Comparison of ENCODE assay signal across 8 cellular contexts in the genomic region with DNA sequence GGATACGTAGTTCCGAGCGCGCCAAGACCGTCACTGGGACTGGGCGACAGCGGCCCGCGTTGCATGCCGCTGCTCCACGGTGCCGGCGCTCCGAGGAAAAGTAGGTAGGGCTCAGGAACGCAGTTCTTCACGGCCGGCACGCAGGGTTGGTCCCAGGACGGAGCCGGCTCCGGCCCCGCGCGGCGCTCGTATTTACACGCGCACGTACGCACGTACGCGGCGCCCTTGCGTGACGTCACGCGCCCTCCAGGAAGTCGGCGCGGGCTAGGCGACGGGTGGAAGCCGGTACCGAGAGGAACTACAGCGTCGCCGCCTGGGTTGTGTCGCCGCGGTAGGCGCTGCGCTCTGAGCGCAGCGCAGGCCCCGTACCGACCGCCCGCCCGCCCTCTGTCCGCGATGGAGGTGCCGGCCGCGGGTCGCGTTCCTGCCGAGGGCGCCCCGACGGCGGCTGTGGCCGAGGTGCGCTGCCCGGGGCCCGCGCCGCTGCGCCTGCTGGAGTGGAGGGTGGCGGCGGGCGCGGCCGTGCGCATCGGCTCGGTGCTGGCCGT. TPM values are rescaled to one million over a fixed set of nuclear protein-coding genes. Genes with fewer than 3 reads are reported as not detected.
DNase-seq lines count a peak whose midpoint lies in the region; ATAC-seq and TF ChIP-seq lines count a peak whose summit lies in the region.

A gene with protein sequence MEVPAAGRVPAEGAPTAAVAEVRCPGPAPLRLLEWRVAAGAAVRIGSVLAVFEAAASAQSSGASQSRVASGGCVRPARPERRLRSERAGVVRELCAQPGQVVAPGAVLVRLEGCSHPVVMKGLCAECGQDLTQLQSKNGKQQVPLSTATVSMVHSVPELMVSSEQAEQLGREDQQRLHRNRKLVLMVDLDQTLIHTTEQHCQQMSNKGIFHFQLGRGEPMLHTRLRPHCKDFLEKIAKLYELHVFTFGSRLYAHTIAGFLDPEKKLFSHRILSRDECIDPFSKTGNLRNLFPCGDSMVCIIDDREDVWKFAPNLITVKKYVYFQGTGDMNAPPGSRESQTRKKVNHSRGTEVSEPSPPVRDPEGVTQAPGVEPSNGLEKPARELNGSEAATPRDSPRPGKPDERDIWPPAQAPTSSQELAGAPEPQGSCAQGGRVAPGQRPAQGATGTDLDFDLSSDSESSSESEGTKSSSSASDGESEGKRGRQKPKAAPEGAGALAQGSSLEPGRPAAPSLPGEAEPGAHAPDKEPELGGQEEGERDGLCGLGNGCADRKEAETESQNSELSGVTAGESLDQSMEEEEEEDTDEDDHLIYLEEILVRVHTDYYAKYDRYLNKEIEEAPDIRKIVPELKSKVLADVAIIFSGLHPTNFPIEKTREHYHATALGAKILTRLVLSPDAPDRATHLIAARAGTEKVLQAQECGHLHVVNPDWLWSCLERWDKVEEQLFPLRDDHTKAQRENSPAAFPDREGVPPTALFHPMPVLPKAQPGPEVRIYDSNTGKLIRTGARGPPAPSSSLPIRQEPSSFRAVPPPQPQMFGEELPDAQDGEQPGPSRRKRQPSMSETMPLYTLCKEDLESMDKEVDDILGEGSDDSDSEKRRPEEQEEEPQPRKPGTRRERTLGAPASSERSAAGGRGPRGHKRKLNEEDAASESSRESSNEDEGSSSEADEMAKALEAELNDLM (plus strand): TSS at position 252 of the 548 bp plus-strand sequence. CDS start 145 bp downstream, at position 397.

- peak within 1 kb of the TSS; percentile 99 for H3K27ac Mint-ChIP-seq in activated T-helper 1 cell treated with anti-CD3 and anti-CD28 coated beads, Interleukin-12 subunit alpha, Interleukin-12 subunit beta, Interleukin-2, Interleukin-4 antibody, amounts not matched to agents 30 ng/mL and 10 ng/mL and 1 ng/mL, durations not matched to agents 14 hours and 24 hours and 36 hours
- H3K27ac Mint-ChIP-seq in naive thymus-derived CD4-positive, alpha-beta T cell, result peak within 1 kb of the TSS; percentile 92 to 100 (median 99)
- H3K27ac Mint-ChIP-seq in stimulated activated memory B cell treated with anti-CD40 and anti-IgM and Interleukin-4, amounts not matched to agents 10 μg/mL and 1 μg/mL and 100 μg/mL, for 72 hours, result peak within 1 kb of the TSS; percentile 94

- H3K9me3 ChIP-seq in Panc1 (ENCODE audit: control insufficient read depth, insufficient read depth, low read depth, low read length) (no peaks in the 10 kb centered on the region), fibroblast of lung (ENCODE audit: control insufficient read depth, insufficient read depth, low read depth, low read length) (no peaks in the 10 kb centered on the region)
- peaks cover 0 to 3% (median 0%) of the 10 kb centered on the region in 3 experiments for H3K9me3 ChIP-seq in naive thymus-derived CD4-positive, alpha-beta T cell (ENCODE audit: control insufficient read depth in 2 of 3, low read length in 3 of 3)

- H3K4me2 ChIP-seq in fibroblast of lung (ENCODE audit: extremely low read depth, insufficient read depth, low read length), result peak within 1 kb of the TSS; percentile 59

- BruUV-seq in Panc1 (replicated peaks; lab: Mats Ljungman, UMichigan), result no TSS peak

- H3K9ac ChIP-seq in fibroblast of lung (ENCODE audit: insufficient read depth, low read length), result peak within 1 kb of the TSS; percentile 99

- ATAC-seq in GM21619 (IDR thresholded peaks at IDR 0.05; ENCODE audit: unreplicated experiment), result peak; percentile 64
- ATAC-seq in Panc1, result peak; percentile 90
- peak; percentile 71 for ATAC-seq in naive thymus-derived CD4-positive, alpha-beta T cell
- peak; percentile 85 for ATAC-seq in stimulated activated memory B cell treated with anti-CD40 and anti-IgM and Interleukin-4, amounts not matched to agents 10 μg/mL and 1 μg/mL and 100 μg/mL, for 72 hours

- no peaks in the 10 kb centered on the region for H3K27me3 ChIP-seq in Panc1 (ENCODE audit: control insufficient read depth, insufficient read depth, low read length)
- no peaks in the 10 kb centered on the region for H3K27me3 ChIP-seq in fibroblast of lung (ENCODE audit: control insufficient read depth, insufficient read depth, low read length)
- no peaks in the 10 kb centered on the region for H3K27me3 ChIP-seq in naive thymus-derived CD4-positive, alpha-beta T cell (ENCODE audit: control insufficient read depth in 2 of 2, insufficient read depth in 2 of 2, low read length in 2 of 2)

- peak; percentile 93 for DNase-seq in DMS53 treated with DMSO at 0.1 percent for 48 hours (lab: John Stamatoyannopoulos, UW; ENCODE audit: unreplicated experiment)
- no peak for DNase-seq in Panc1 (ENCODE audit: low read depth, low spot score)
- DNase-seq in activated T-helper 1 cell treated with anti-CD3 and anti-CD28 coated beads, Interleukin-12 subunit alpha, Interleukin-12 subunit beta, Interleukin-2, Interleukin-4 antibody, amounts not matched to agents 30 ng/mL and 10 ng/mL and 1 ng/mL, durations not matched to agents 14 hours and 24 hours and 36 hours (ENCODE audit: low spot score), result peak; percentile 83
- DNase-seq in fibroblast of lung (ENCODE audit: low read depth in 2 of 2), result peak; percentile 93 to 94
- peak; percentile 81 to 94 (median 90) for DNase-seq in naive thymus-derived CD4-positive, alpha-beta T cell

- no peaks in the 10 kb centered on the region for H4K20me1 ChIP-seq in fibroblast of lung (ENCODE audit: control insufficient read depth, extremely low read depth, insufficient read depth, low read length)

- H3K4me3 Mint-ChIP-seq in activated T-helper 1 cell treated with anti-CD3 and anti-CD28 coated beads, Interleukin-12 subunit alpha, Interleukin-12 subunit beta, Interleukin-2, Interleukin-4 antibody, amounts not matched to agents 30 ng/mL and 10 ng/mL and 1 ng/mL, durations not matched to agents 14 hours and 24 hours and 36 hours, result peak within 1 kb of the TSS; percentile 94
- peak within 1 kb of the TSS; percentile 85 to 99 (median 98) for H3K4me3 Mint-ChIP-seq in naive thymus-derived CD4-positive, alpha-beta T cell
- H3K4me3 Mint-ChIP-seq in stimulated activated memory B cell treated with anti-CD40 and anti-IgM and Interleukin-4, amounts not matched to agents 10 μg/mL and 1 μg/mL and 100 μg/mL, for 72 hours, result peak within 1 kb of the TSS; percentile 94

- intact Hi-C loops in Panc1 (cut with micrococcal nuclease; ENCODE audit: unreplicated experiment), result no loop called here
- intact Hi-C loops in activated T-helper 1 cell treated with anti-CD3 and anti-CD28 coated beads, Interleukin-12 subunit alpha, Interleukin-12 subunit beta, Interleukin-2, Interleukin-4 antibody, amounts not matched to agents 30 ng/mL and 10 ng/mL and 1 ng/mL, durations not matched to agents 14 hours and 24 hours and 36 hours (cut with micrococcal nuclease), result loop anchor here (1.0 kb wide), 9 partner anchors 156 to 610 kb away; a partner anchor contains a TSS
- intact Hi-C loops in naive thymus-derived CD4-positive, alpha-beta T cell (cut with micrococcal nuclease), result loop anchor here (1.0 to 5.0 kb wide), 13 partner anchors 35 to 468 kb away; a partner anchor contains a TSS

- TF ChIP-seq CTCF in Panc1 (IDR thresholded peaks at IDR 0.05), result no peak
- no peak for TF ChIP-seq CTCF in fibroblast of lung (conservative IDR thresholded peaks at IDR 0.05 in 1 of 2, IDR thresholded peaks at IDR 0.05 in 1 of 2; ENCODE audit: low read depth in 1 of 2, low read length in 2 of 2)

- H3K79me2 ChIP-seq in fibroblast of lung (ENCODE audit: control insufficient read depth, insufficient read depth, low read length), result peaks cover 50% of the 10 kb centered on the region

- H3K27ac ChIP-seq in Panc1 (ENCODE audit: low read length), result peak within 1 kb of the TSS; percentile 95
- peak within 1 kb of the TSS; percentile 100 for H3K27ac ChIP-seq in fibroblast of lung (ENCODE audit: insufficient read depth, low read length)
- peak within 1 kb of the TSS; percentile 96 for H3K27ac ChIP-seq in naive thymus-derived CD4-positive, alpha-beta T cell (ENCODE audit: low read depth, low read length)

- H3K4me1 ChIP-seq in Panc1 (ENCODE audit: control insufficient read depth, insufficient read depth, low read length) (peaks cover 21% of the 10 kb centered on the region), fibroblast of lung (ENCODE audit: control insufficient read depth, extremely low read depth, insufficient read depth, low read length) (peaks cover 8% of the 10 kb centered on the region)
- H3K4me1 ChIP-seq in naive thymus-derived CD4-positive, alpha-beta T cell (ENCODE audit: control insufficient read depth in 2 of 2, insufficient read depth in 2 of 2, low read length in 2 of 2), result peaks cover 37 to 59% of the 10 kb centered on the region in 2 donors

- in situ Hi-C loops in Panc1 (cut with HindIII; ENCODE audit: low pct_unique_long_range_greater_than_20kb, low sequenced_read_pairs), result no loop called here

- peaks cover 5% of the 10 kb centered on the region for H3K9me3 Mint-ChIP-seq in activated T-helper 1 cell treated with anti-CD3 and anti-CD28 coated beads, Interleukin-12 subunit alpha, Interleukin-12 subunit beta, Interleukin-2, Interleukin-4 antibody, amounts not matched to agents 30 ng/mL and 10 ng/mL and 1 ng/mL, durations not matched to agents 14 hours and 24 hours and 36 hours
- peaks cover 0 to 7% (median 0%) of the 10 kb centered on the region in 11 donors for H3K9me3 Mint-ChIP-seq in naive thymus-derived CD4-positive, alpha-beta T cell
- no peaks in the 10 kb centered on the region for H3K9me3 Mint-ChIP-seq in stimulated activated memory B cell treated with anti-CD40 and anti-IgM and Interleukin-4, amounts not matched to agents 10 μg/mL and 1 μg/mL and 100 μg/mL, for 72 hours

- H3K36me3 Mint-ChIP-seq in activated T-helper 1 cell treated with anti-CD3 and anti-CD28 coated beads, Interleukin-12 subunit alpha, Interleukin-12 subunit beta, Interleukin-2, Interleukin-4 antibody, amounts not matched to agents 30 ng/mL and 10 ng/mL and 1 ng/mL, durations not matched to agents 14 hours and 24 hours and 36 hours (ENCODE audit: low read depth), result peaks cover 23% of the 10 kb centered on the region
- peaks cover 0 to 37% (median 5%) of the 10 kb centered on the region in 5 donors for H3K36me3 Mint-ChIP-seq in naive thymus-derived CD4-positive, alpha-beta T cell
- peaks cover 8% of the 10 kb centered on the region for H3K36me3 Mint-ChIP-seq in stimulated activated memory B cell treated with anti-CD40 and anti-IgM and Interleukin-4, amounts not matched to agents 10 μg/mL and 1 μg/mL and 100 μg/mL, for 72 hours

- H3K36me3 ChIP-seq in Panc1 (ENCODE audit: control insufficient read depth, insufficient read depth, low read length), result peaks cover 5% of the 10 kb centered on the region
- peaks cover 5% of the 10 kb centered on the region for H3K36me3 ChIP-seq in fibroblast of lung (ENCODE audit: control insufficient read depth, insufficient read depth, low read length)
- peaks cover 0 to 7% (median 0%) of the 10 kb centered on the region in 3 experiments for H3K36me3 ChIP-seq in naive thymus-derived CD4-positive, alpha-beta T cell (ENCODE audit: control insufficient read depth in 2 of 3, insufficient read depth in 3 of 3, low read length in 3 of 3)

- CTCF ChIA-PET in Panc1 (lab: Charles Lee), result no interaction called here
- CTCF ChIA-PET in naive thymus-derived CD4-positive, alpha-beta T cell (lab: Charles Lee), result no interaction called here

- no peak for TF ChIP-seq RAD21 in Ishikawa (IDR thresholded peaks at IDR 0.05; ENCODE audit: low read depth)

- H3K4me1 Mint-ChIP-seq in activated T-helper 1 cell treated with anti-CD3 and anti-CD28 coated beads, Interleukin-12 subunit alpha, Interleukin-12 subunit beta, Interleukin-2, Interleukin-4 antibody, amounts not matched to agents 30 ng/mL and 10 ng/mL and 1 ng/mL, durations not matched to agents 14 hours and 24 hours and 36 hours (ENCODE audit: low read depth), result peaks cover 63% of the 10 kb centered on the region
- H3K4me1 Mint-ChIP-seq in naive thymus-derived CD4-positive, alpha-beta T cell, result peaks cover 37 to 72% (median 66%) of the 10 kb centered on the region in 7 donors
- peaks cover 46% of the 10 kb centered on the region for H3K4me1 Mint-ChIP-seq in stimulated activated memory B cell treated with anti-CD40 and anti-IgM and Interleukin-4, amounts not matched to agents 10 μg/mL and 1 μg/mL and 100 μg/mL, for 72 hours

- H2AFZ ChIP-seq in fibroblast of lung (ENCODE audit: low read length), result peak within 1 kb of the TSS; percentile 94

- H3K27me3 Mint-ChIP-seq in activated T-helper 1 cell treated with anti-CD3 and anti-CD28 coated beads, Interleukin-12 subunit alpha, Interleukin-12 subunit beta, Interleukin-2, Interleukin-4 antibody, amounts not matched to agents 30 ng/mL and 10 ng/mL and 1 ng/mL, durations not matched to agents 14 hours and 24 hours and 36 hours (ENCODE audit: insufficient read depth), result no peaks in the 10 kb centered on the region
- peaks cover 0 to 3% (median 0%) of the 10 kb centered on the region in 5 donors for H3K27me3 Mint-ChIP-seq in naive thymus-derived CD4-positive, alpha-beta T cell
- H3K27me3 Mint-ChIP-seq in stimulated activated memory B cell treated with anti-CD40 and anti-IgM and Interleukin-4, amounts not matched to agents 10 μg/mL and 1 μg/mL and 100 μg/mL, for 72 hours, result no peaks in the 10 kb centered on the region

- H3K4me3 ChIP-seq in Panc1 (ENCODE audit: low read depth in 2 of 2, low read length in 2 of 2), result peak within 1 kb of the TSS; percentile 69 to 84
- peak within 1 kb of the TSS; percentile 82 to 92 (median 90) for H3K4me3 ChIP-seq in fibroblast of lung (replicated peaks in 1 of 4; ENCODE audit: control extremely low read depth in 1 of 4, insufficient read depth in 1 of 4, low read depth in 3 of 4, low read length in 4 of 4)
- H3K4me3 ChIP-seq in naive thymus-derived CD4-positive, alpha-beta T cell (ENCODE audit: low read length), result peak within 1 kb of the TSS; percentile 94

- POLR2A ChIA-PET in Panc1 (lab: Charles Lee), result no interaction called here
- POLR2A ChIA-PET in naive thymus-derived CD4-positive, alpha-beta T cell (lab: Charles Lee), result interaction anchor here (0.7 to 2.1 kb wide), 9 partner anchors 156 to 611 kb away, joined by 3 to 8 read pairs (median 4); a partner anchor contains a TSS

- no peak for TF ChIP-seq EP300 in Ishikawa (IDR thresholded peaks at IDR 0.05; ENCODE audit: borderline replicate concordance)

RNA-seq across cellular contexts. Expression of the gene that starts here (rescaled TPM):
- total RNA-seq in Panc1 (2021; ENCODE audit: unreplicated experiment), result 52.8 TPM
- polyA plus RNA-seq in Panc1 (2012; ENCODE audit: insufficient read length), result 59.4 TPM
- total RNA-seq in activated T-helper 1 cell treated with anti-CD3 and anti-CD28 coated beads, Interleukin-12 subunit alpha, Interleukin-12 subunit beta, Interleukin-2, Interleukin-4 antibody, amounts not matched to agents 30 ng/mL and 10 ng/mL and 1 ng/mL, durations not matched to agents 14 hours and 24 hours and 36 hours, result 45.9 and 47.2 TPM in 2 replicates
- total RNA-seq in fibroblast of lung, result 20.5 and 24.8 TPM in 2 replicates
- polyA plus RNA-seq in fibroblast of lung, result 6.4 and 8.0 TPM in 2 replicates
- polyA plus RNA-seq in fibroblast of lung (2012), result 11.8 and 15.9 TPM in 2 replicates
- polyA minus RNA-seq in fibroblast of lung (ENCODE audit: low replicate concordance), result 5.0 and 11.9 TPM in 2 replicates
- 10 to 100 TPM; 38.8 to 75.3 (median 41.2) TPM for total RNA-seq in naive thymus-derived CD4-positive, alpha-beta T cell
- 10 to 100 TPM; 11.6 to 30.6 TPM for polyA plus RNA-seq in naive thymus-derived CD4-positive, alpha-beta T cell
